ENCODE assay signal across 21 cellular contexts in genomic region chr5:177511181-177511580, GRCh38. TPM values are rescaled to one million over a fixed set of nuclear protein-coding genes. Genes with fewer than 3 reads are reported as not detected.
DNase-seq lines count a peak whose midpoint lies in the region; ATAC-seq and TF ChIP-seq lines count a peak whose summit lies in the region.
"Had no signal": no experiment of that assay in that cellular context is flagged by ENCODE, and none has a peak within 500 bp of the region (broad histone marks: within the 10 kb centered on the region; RNA-seq: fewer than 3 reads in every experiment).

No MANE protein-coding gene starts in this region.

- H3K27ac Mint-ChIP-seq in activated naive CD4-positive, alpha-beta T cell treated with anti-CD3 and anti-CD28 coated beads, Interleukin-2, amount 10 ng/mL, durations not matched to agents 7 days and 5 days, result no peak overlapping the region
- H3K27ac Mint-ChIP-seq: activated T-cell treated with anti-CD3 and anti-CD28 coated beads, Interleukin-2, amount 50 U/mL, for 72 hours; mesothelial cell of epicardium; progenitor cell of endocrine pancreas had no signal

- H3K9me3 Mint-ChIP-seq in activated naive CD4-positive, alpha-beta T cell treated with anti-CD3 and anti-CD28 coated beads, Interleukin-2, amount 10 ng/mL, durations not matched to agents 7 days and 5 days, result no peaks in the 10 kb centered on the region
- H3K9me3 Mint-ChIP-seq: activated naive CD4-positive, alpha-beta T cell treated with anti-CD3 and anti-CD28 coated beads, Interleukin-2, amount 50 U/mL, for 72 hours; activated T-cell treated with anti-CD3 and anti-CD28 coated beads, Interleukin-2, amount 50 U/mL, for 72 hours; central memory CD8-positive, alpha-beta T cell; mesothelial cell of epicardium had no signal

- no peak for TF ChIP-seq CTCF in Peyer's patch (IDR thresholded peaks at IDR 0.05)
- no peak for TF ChIP-seq CTCF in lower lobe of right lung (IDR thresholded peaks at IDR 0.05)

- H3K4me1 ChIP-seq in Peyer's patch, result peaks cover 0 to 19% (median 13%) of the 10 kb centered on the region in 4 donors
- peaks cover 38% of the 10 kb centered on the region for H3K4me1 ChIP-seq in lower lobe of right lung
- H3K4me1 ChIP-seq in aorta (ENCODE audit: control insufficient read depth in 1 of 2, insufficient read depth in 2 of 2, low read length in 2 of 2), result no peaks in the 10 kb centered on the region

- DNase-seq in activated naive CD4-positive, alpha-beta T cell treated with anti-CD3 and anti-CD28 coated beads, Interleukin-2, amount 10 ng/mL, durations not matched to agents 7 days and 5 days, result no peak
- DNase-seq in activated naive CD4-positive, alpha-beta T cell treated with Interleukin-2 at 50 U/mL for 16 hours, result no peak
- DNase-seq in Peyer's patch (no peak), lower lobe of right lung (no peak), aorta (peak; percentile 46 to 73), DMS53 (lab: John Stamatoyannopoulos, UW) (no peak), NCI-H2107 (lab: John Stamatoyannopoulos, UW) (no peak), GM19238 (ENCODE audit: insufficient read length, low spot score) (no peak)
- DNase-seq: activated CD4-positive, CD25-positive, alpha-beta regulatory T cell treated with anti-CD3 and anti-CD28 coated beads, Interleukin-2, amount 50 U/mL, for 72 hours; activated T-cell treated with anti-CD3 and anti-CD28 coated beads, Interleukin-2, amount 50 U/mL, for 72 hours; heart right ventricle; left colon; NCI-H2171 treated with DMSO at 0.1 percent for 48 hours; Right ventricle myocardium superior; stimulated activated CD4-positive, alpha-beta T cell treated with anti-CD3 and anti-CD28 coated beads, Interleukin-1b, Interleukin-23, amount 100 ng/mL, for 48 hours; SW 1271; thyroid gland had no signal

- no peaks in the 10 kb centered on the region for H3K9me3 ChIP-seq in Peyer's patch
- H3K9me3 ChIP-seq in lower lobe of right lung, result no peaks in the 10 kb centered on the region
- no peaks in the 10 kb centered on the region for H3K9me3 ChIP-seq in aorta (ENCODE audit: control insufficient read depth, low read length)
- H3K9me3 ChIP-seq: heart right ventricle, thyroid gland had no signal

- H3K4me1 Mint-ChIP-seq in activated naive CD4-positive, alpha-beta T cell treated with anti-CD3 and anti-CD28 coated beads, Interleukin-2, amount 10 ng/mL, durations not matched to agents 7 days and 5 days, result peaks cover 25% of the 10 kb centered on the region

- TF ChIP-seq POLR2A in Peyer's patch (IDR thresholded peaks at IDR 0.05), result no peak

- intact Hi-C loops in lower lobe of right lung (cut with DNase I) (no loop called here), aorta (cut with DNase I) (no loop called here)

- peak overlapping the region in 3 of 4 donors; percentile 13 to 92 (median 74) for H3K27ac ChIP-seq in Peyer's patch
- peak overlapping the region; percentile 89 for H3K27ac ChIP-seq in lower lobe of right lung
- no peak overlapping the region for H3K27ac ChIP-seq in aorta (ENCODE audit: low read depth in 1 of 2, low read length in 2 of 2)
- H3K27ac ChIP-seq: thyroid gland had no signal

- H3K27me3 ChIP-seq in Peyer's patch, result no peaks in the 10 kb centered on the region
- H3K27me3 ChIP-seq in lower lobe of right lung (ENCODE audit: low read depth), result no peaks in the 10 kb centered on the region
- H3K27me3 ChIP-seq in aorta (ENCODE audit: control insufficient read depth in 1 of 2, insufficient read depth in 2 of 2, low read length in 1 of 2), result no peaks in the 10 kb centered on the region
- H3K27me3 ChIP-seq: heart right ventricle, thyroid gland had no signal

- CTCF ChIA-PET in activated naive CD4-positive, alpha-beta T cell treated with anti-CD3 and anti-CD28 coated beads, Interleukin-2, amount 10 ng/mL, durations not matched to agents 7 days and 5 days (lab: Charles Lee), result interaction anchor here (1.2 kb wide), 1 partner anchor 9 kb away, joined by 5 read pairs; no protein-coding TSS in a partner anchor

- ATAC-seq in lower lobe of right lung (no peak), aorta (ENCODE audit: low FRiP score) (no peak)
- ATAC-seq: activated naive CD4-positive, alpha-beta T cell treated with anti-CD3 and anti-CD28 coated beads, Interleukin-2, amount 50 U/mL, for 72 hours; activated T-cell treated with anti-CD3 and anti-CD28 coated beads, Interleukin-2, amount 50 U/mL, for 72 hours; left colon had no signal

- H3K36me3 ChIP-seq in Peyer's patch (peaks cover 0 to 54% (median 0%) of the 10 kb centered on the region in 3 donors), lower lobe of right lung (peaks cover 57% of the 10 kb centered on the region), aorta (ENCODE audit: control insufficient read depth in 1 of 2, insufficient read depth in 2 of 2, low read length in 1 of 2) (peaks cover 0 to 2% of the 10 kb centered on the region in 2 donors)

- H3K36me3 Mint-ChIP-seq in activated naive CD4-positive, alpha-beta T cell treated with anti-CD3 and anti-CD28 coated beads, Interleukin-2, amount 10 ng/mL, durations not matched to agents 7 days and 5 days, result peaks cover 40% of the 10 kb centered on the region

- H3K4me3 ChIP-seq in Peyer's patch (peak overlapping the region in 1 of 4 donors; percentile 57), lower lobe of right lung (no peak overlapping the region), aorta (ENCODE audit: low read length in 2 of 2) (no peak overlapping the region)
- H3K4me3 ChIP-seq: thyroid gland had no signal

- 84 to 86% methylated on average over 5 of the region's 5 CpGs for WGBS in aorta, 2 donors

- H3K4me3 Mint-ChIP-seq in activated naive CD4-positive, alpha-beta T cell treated with anti-CD3 and anti-CD28 coated beads, Interleukin-2, amount 10 ng/mL, durations not matched to agents 7 days and 5 days, result peak overlapping the region; percentile 1
- H3K4me3 Mint-ChIP-seq: activated T-cell treated with anti-CD3 and anti-CD28 coated beads, Interleukin-2, amount 50 U/mL, for 72 hours; central memory CD8-positive, alpha-beta T cell; mesothelial cell of epicardium had no signal

- no peaks in the 10 kb centered on the region for H3K27me3 Mint-ChIP-seq in activated naive CD4-positive, alpha-beta T cell treated with anti-CD3 and anti-CD28 coated beads, Interleukin-2, amount 10 ng/mL, durations not matched to agents 7 days and 5 days
- H3K27me3 Mint-ChIP-seq: central memory CD8-positive, alpha-beta T cell; progenitor cell of endocrine pancreas had no signal

RNA-seq across cellular contexts. Expression of gene DOK3, which starts 1.6 kb away (rescaled TPM):
- total RNA-seq in Peyer's patch (10 to 100 TPM in 1 of 4 donors, 1 to 10 TPM in 3; 2.1 to 52.0 (median 5.5) TPM), lower lobe of right lung (76.5 TPM), aorta (10 to 100 TPM; 15.0 to 21.6 TPM)
- polyA plus RNA-seq in aorta, result 1 to 10 TPM; 2.7 to 4.4 TPM

RNA-seq across cellular contexts. Expression of gene DDX41, which starts 5.6 kb away (rescaled TPM):
- total RNA-seq in Peyer's patch, result 100 to 1,000 TPM; 103 to 168 (median 118) TPM
- 69.4 TPM for total RNA-seq in lower lobe of right lung
- 10 to 100 TPM; 45.0 to 54.9 TPM for total RNA-seq in aorta
- 10 to 100 TPM; 46.5 to 95.4 TPM for polyA plus RNA-seq in aorta

RNA-seq across cellular contexts. Expression of gene PDLIM7, which starts 13.8 kb away (rescaled TPM):
- total RNA-seq in Peyer's patch (100 to 1,000 TPM in 1 of 4 donors, 10 to 100 TPM in 3; 17.4 to 137 (median 23.3) TPM), lower lobe of right lung (47.1 TPM), aorta (100 to 1,000 TPM; 510 to 729 TPM)
- polyA plus RNA-seq in aorta, result 1,000 to 10,000 TPM in 1 of 2 donors, 100 to 1,000 TPM in 1; 184 to 1,248 TPM

RNA-seq across cellular contexts. Expression of gene DBN1, which starts 37.7 kb away (rescaled TPM):
- 10 to 100 TPM; 14.2 to 77.6 (median 23.1) TPM for total RNA-seq in Peyer's patch
- 23.1 TPM for total RNA-seq in lower lobe of right lung
- total RNA-seq in aorta, result 100 to 1,000 TPM in 1 of 2 donors, 10 to 100 TPM in 1; 66.3 to 140 TPM
- 10 to 100 TPM; 23.7 to 68.9 TPM for polyA plus RNA-seq in aorta

RNA-seq across cellular contexts. Expression of gene FAM193B, which starts 43.2 kb away (rescaled TPM):
- total RNA-seq in Peyer's patch, result 100 to 1,000 TPM in 3 of 4 donors, 10 to 100 TPM in 1; 77.1 to 205 (median 177) TPM
- total RNA-seq in lower lobe of right lung, result 89.1 TPM
- total RNA-seq in aorta, result 100 to 1,000 TPM in 1 of 2 donors, 10 to 100 TPM in 1; 67.5 to 113 TPM
- polyA plus RNA-seq in aorta, result 100 to 1,000 TPM in 1 of 2 donors, 10 to 100 TPM in 1; 49.5 to 533 TPM

Comparison
In these comparisons a context has a peak if more than half of its experiments do, and no peak if none do; other contexts are left out.
1. DNase-seq: peak in aorta (2 of 2); none in activated naive CD4-positive, alpha-beta T cell treated with anti-CD3 and anti-CD28 coated beads, Interleukin-2, amount 10 ng/mL, durations not matched to agents 7 days and 5 days (single experiment), activated naive CD4-positive, alpha-beta T cell treated with Interleukin-2 at 50 U/mL for 16 hours (single experiment), Peyer's patch (0 of 3), lower lobe of right lung (single experiment), DMS53 (single experiment), NCI-H2107 (single experiment) and GM19238 (single experiment).
2. H3K27ac ChIP-seq: peak in Peyer's patch (3 of 4) and lower lobe of right lung (single experiment); none in aorta (0 of 2).